ENCODE assay signal across 9 cellular contexts in the genomic region with DNA sequence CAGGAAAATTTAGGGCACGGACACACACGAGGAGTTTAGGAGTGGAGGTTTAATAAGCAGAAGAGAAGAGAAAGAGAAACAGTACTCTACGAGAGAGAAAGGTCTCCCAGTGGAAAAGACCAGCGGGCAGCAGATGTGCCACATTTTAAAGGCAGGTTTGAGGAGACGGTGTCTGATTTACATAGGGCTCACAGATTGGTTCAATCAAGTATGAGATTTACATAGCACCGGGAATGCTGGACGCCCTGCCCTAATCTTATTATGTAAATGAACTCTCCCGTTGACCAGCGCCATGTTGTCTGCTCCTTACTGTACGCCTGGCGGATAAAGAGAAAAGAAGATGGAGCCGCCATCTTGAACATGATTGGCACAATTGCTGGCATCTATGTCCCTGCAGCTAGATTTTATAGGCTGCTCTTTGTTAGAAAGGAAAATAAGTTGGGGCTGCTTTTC. TPM values are rescaled to one million over a fixed set of nuclear protein-coding genes. Genes with fewer than 3 reads are reported as not detected.
A peak's percentile ranks its signal among the peaks of the same experiment; 100 is the strongest.
DNase-seq lines count a peak whose midpoint lies in the region; ATAC-seq and TF ChIP-seq lines count a peak whose summit lies in the region.
"Had no signal": no experiment of that assay in that cellular context is flagged by ENCODE, and none has a peak within 500 bp of the region (broad histone marks: within the 10 kb centered on the region; RNA-seq: fewer than 3 reads in every experiment).

No MANE protein-coding gene starts in this region.

- H3K36me3 ChIP-seq in esophagus (ENCODE audit: control insufficient read depth in 2 of 2, insufficient read depth in 2 of 2, low read length in 1 of 2) = no peaks in the 10 kb centered on the region

- H3K27ac Mint-ChIP-seq in osteocyte (ENCODE audit: unreplicated experiment) = peak overlapping the region; percentile 98

- peak overlapping the region; percentile 21 for H3K4me3 Mint-ChIP-seq in osteocyte (ENCODE audit: unreplicated experiment)
- H3K4me3 Mint-ChIP-seq: CD14-positive monocyte had no signal

- no peak overlapping the region for H3K4me3 ChIP-seq in esophagus (ENCODE audit: low read depth in 1 of 2, low read length in 2 of 2)

- H3K27me3 ChIP-seq in esophagus (ENCODE audit: control insufficient read depth in 1 of 2, insufficient read depth in 2 of 2, low read length in 2 of 2) = no peaks in the 10 kb centered on the region

- H3K27me3 Mint-ChIP-seq in osteocyte (ENCODE audit: unreplicated experiment) = no peaks in the 10 kb centered on the region

- H3K36me3 Mint-ChIP-seq in osteocyte (ENCODE audit: unreplicated experiment) = no peaks in the 10 kb centered on the region
- H3K36me3 Mint-ChIP-seq: CD14-positive monocyte had no signal

- H3K4me1 Mint-ChIP-seq in osteocyte (ENCODE audit: unreplicated experiment) = peaks cover 64% of the 10 kb centered on the region

- no peaks in the 10 kb centered on the region for H3K9me3 Mint-ChIP-seq in osteocyte (ENCODE audit: unreplicated experiment)
- H3K9me3 Mint-ChIP-seq: CD14-positive monocyte had no signal

- DNase-seq in ELF-1 (ENCODE audit: low read depth, low spot score) (peak; percentile 60), NCI-H510A treated with DMSO at 0.1 percent for 48 hours (lab: John Stamatoyannopoulos, UW) (peak; percentile 98), osteocyte (ENCODE audit: extremely low spot score, unreplicated experiment) (no peak), activated gamma-delta T cell treated with Interleukin-2 at 50 U/mL for 16 hours (no peak), T-helper 1 cell (no peak), NCI-H1092 treated with DMSO at 0.1 percent for 48 hours (lab: John Stamatoyannopoulos, UW) (no peak)

- peak overlapping the region; percentile 44 to 72 for H3K27ac ChIP-seq in esophagus (ENCODE audit: low read depth in 2 of 2, low read length in 1 of 2)

- H3K9me3 ChIP-seq in esophagus (ENCODE audit: control insufficient read depth in 2 of 2, insufficient read depth in 1 of 2, low read depth in 1 of 2, low read length in 1 of 2) = no peaks in the 10 kb centered on the region

- no peak for ATAC-seq in GM18867 (IDR thresholded peaks at IDR 0.05; ENCODE audit: unreplicated experiment)

- 59 to 71% methylated on average over 12 of the region's 12 CpGs for WGBS in esophagus, 2 donors

- H3K4me1 ChIP-seq in esophagus (ENCODE audit: control insufficient read depth in 2 of 2, insufficient read depth in 2 of 2, low read length in 1 of 2) = peaks cover 14 to 20% of the 10 kb centered on the region in 2 donors

- TF ChIP-seq CTCF in osteocyte (IDR thresholded peaks at IDR 0.05) = no peak

RNA-seq across cellular contexts. Expression of gene NFKBIA, which starts 17.9 kb away (rescaled TPM):
- polyA plus RNA-seq in esophagus = 100 to 1,000 TPM; 121 to 206 TPM
- total RNA-seq in osteocyte = 57.2 and 58.9 TPM in 2 replicates

Comparison
In these comparisons a context has a peak if more than half of its experiments do, and no peak if none do; other contexts are left out.
1. DNase-seq: peak in ELF-1 (single experiment) and NCI-H510A treated with DMSO at 0.1 percent for 48 hours (single experiment); none in osteocyte (single experiment), activated gamma-delta T cell treated with Interleukin-2 at 50 U/mL for 16 hours (single experiment), T-helper 1 cell (0 of 5) and NCI-H1092 treated with DMSO at 0.1 percent for 48 hours (single experiment).